In genomic region chr22:46057762-46058420, GRCh38 we compare ENCODE assay signal across 8 cellular contexts.
A peak's percentile ranks its signal among the peaks of the same experiment; 100 is the strongest.
DNase-seq lines count a peak whose midpoint lies in the region; ATAC-seq, FAIRE-seq and TF ChIP-seq lines count a peak whose summit lies in the region.

No MANE protein-coding gene starts in this region.

- H3K4me1 Mint-ChIP-seq in activated naive CD8-positive, alpha-beta T cell (ENCODE audit: low read depth), result peaks cover 45% of the 10 kb centered on the region
- H3K4me1 Mint-ChIP-seq in mesothelial cell of epicardium, result peaks cover 5% of the 10 kb centered on the region

- no peaks in the 10 kb centered on the region for H3K36me3 ChIP-seq in H7 (replicated peaks; ENCODE audit: control insufficient read depth, insufficient read depth, low read length)

- H3K27ac Mint-ChIP-seq in activated naive CD8-positive, alpha-beta T cell, result peak overlapping the region; percentile 81
- H3K27ac Mint-ChIP-seq in mesothelial cell of epicardium, result no peak overlapping the region

- TF ChIP-seq CTCF in mesothelial cell of epicardium (IDR thresholded peaks at IDR 0.05; ENCODE audit: unreplicated experiment), result no peak

- ATAC-seq in left ventricle myocardium superior, result peak; percentile 16

- H3K36me3 Mint-ChIP-seq in activated naive CD8-positive, alpha-beta T cell, result peaks cover 3% of the 10 kb centered on the region
- H3K36me3 Mint-ChIP-seq in mesothelial cell of epicardium, result peaks cover 3% of the 10 kb centered on the region

- H3K4me3 Mint-ChIP-seq in activated naive CD8-positive, alpha-beta T cell, result peak overlapping the region; percentile 63
- no peak overlapping the region for H3K4me3 Mint-ChIP-seq in mesothelial cell of epicardium

- no peak overlapping the region for H3K4me3 ChIP-seq in H7 (ENCODE audit: insufficient read depth, low read depth, low read length)

- FAIRE-seq in GM12892 (lab: Jason Lieb, UNC) (peak; percentile 84), H54 (lab: Jason Lieb, UNC) (peak; percentile 15)

- DNase-seq in GM12892 (ENCODE audit: insufficient read length) (peak; percentile 72), H54 (ENCODE audit: insufficient read length, low spot score) (no peak), NCI-H1105 treated with DMSO at 0.1 percent for 48 hours (lab: John Stamatoyannopoulos, UW) (peak; percentile 80), left ventricle myocardium superior (peak; percentile 64), H7 (no peak), mesothelial cell of epicardium (ENCODE audit: low spot score in 2 of 2, unreplicated experiment in 2 of 2) (no peak)
- peak; percentile 33 for DNase-seq in stimulated activated naive CD4-positive, alpha-beta T cell treated with Interleukin-2 at 50 U/mL for 16 hours (lab: John Stamatoyannopoulos, UW)

- intact Hi-C loops in left ventricle myocardium superior (cut with micrococcal nuclease), result no loop called here

- no peaks in the 10 kb centered on the region for H3K9me3 Mint-ChIP-seq in activated naive CD8-positive, alpha-beta T cell (ENCODE audit: low read depth)
- H3K9me3 Mint-ChIP-seq in mesothelial cell of epicardium, result no peaks in the 10 kb centered on the region

- TF ChIP-seq POLR2A in GM12892 (IDR thresholded peaks at IDR 0.05; ENCODE audit: low read depth, low read length) (no peak), H54 (IDR thresholded peaks at IDR 0.05; ENCODE audit: low read depth, low read length) (no peak; the same call in 1 of the 2 replicates)

- H3K27me3 Mint-ChIP-seq in activated naive CD8-positive, alpha-beta T cell, result no peaks in the 10 kb centered on the region
- H3K27me3 Mint-ChIP-seq in mesothelial cell of epicardium (ENCODE audit: low read depth), result peaks cover 8% of the 10 kb centered on the region

- no peaks in the 10 kb centered on the region; the same call in 1 of the 2 replicates for H3K27me3 ChIP-seq in H7 (ENCODE audit: control insufficient read depth, insufficient read depth, low read length)

Comparison
In these comparisons a context has a peak if more than half of its experiments do, and no peak if none do; other contexts are left out.
1. DNase-seq: peak in GM12892 (single experiment), NCI-H1105 treated with DMSO at 0.1 percent for 48 hours (single experiment), left ventricle myocardium superior (single experiment) and stimulated activated naive CD4-positive, alpha-beta T cell treated with Interleukin-2 at 50 U/mL for 16 hours (single experiment); none in H54 (single experiment), H7 (single experiment) and mesothelial cell of epicardium (0 of 2).